15 cellular contexts compared by ENCODE assay signal in the genomic region with DNA sequence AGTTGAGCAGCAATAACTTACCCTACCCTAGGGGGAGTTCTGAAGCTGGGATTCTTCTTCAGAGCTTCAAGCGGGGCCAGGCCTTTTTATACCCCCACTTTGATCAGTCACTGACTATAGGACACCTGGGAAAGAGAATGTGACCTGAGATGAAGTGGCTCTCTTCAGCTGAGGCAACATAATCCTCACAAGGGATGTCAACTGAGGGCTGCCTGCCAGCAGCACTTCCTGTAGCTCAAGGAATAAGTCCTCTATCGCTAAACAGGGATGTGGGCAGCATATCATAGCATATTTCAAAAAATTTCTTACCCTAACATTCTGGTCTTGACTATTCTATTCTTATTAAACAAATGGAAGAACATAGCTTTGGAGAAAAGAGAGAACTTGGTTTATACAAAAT. TPM values are rescaled to one million over a fixed set of nuclear protein-coding genes. Genes with fewer than 3 reads are reported as not detected.
DNase-seq lines count a peak whose midpoint lies in the region; ATAC-seq and TF ChIP-seq lines count a peak whose summit lies in the region.
"Had no signal": no experiment of that assay in that cellular context is flagged by ENCODE, and none has a peak within 500 bp of the region (broad histone marks: within the 10 kb centered on the region; RNA-seq: fewer than 3 reads in every experiment).

No MANE protein-coding gene starts in this region.

- peak; percentile 19 for ATAC-seq in activated CD4-positive, alpha-beta T cell treated with anti-CD3 and anti-CD28 coated beads for 36 hours
- ATAC-seq in mucosa of descending colon, result peak; percentile 16

- H3K4me1 ChIP-seq in mucosa of descending colon (ENCODE audit: low read depth), result no peaks in the 10 kb centered on the region
- no peaks in the 10 kb centered on the region for H3K4me1 ChIP-seq in effector memory CD4-positive, alpha-beta T cell (ENCODE audit: control insufficient read depth, insufficient read depth, low read length, poor library complexity, severe bottlenecking)

- H3K36me3 Mint-ChIP-seq in activated CD4-positive, alpha-beta T cell treated with anti-CD3 and anti-CD28 coated beads for 36 hours (ENCODE audit: low read depth), result peaks cover 24% of the 10 kb centered on the region

- no peaks in the 10 kb centered on the region for H3K9me3 ChIP-seq in mucosa of descending colon
- no peaks in the 10 kb centered on the region for H3K9me3 ChIP-seq in effector memory CD4-positive, alpha-beta T cell (ENCODE audit: control insufficient read depth, low read length)

- intact Hi-C loops in activated CD4-positive, alpha-beta T cell treated with anti-CD3 and anti-CD28 coated beads for 36 hours (cut with DNase I, micrococcal nuclease), result no loop called here
- intact Hi-C loops in mucosa of descending colon (cut with DNase I, micrococcal nuclease), result no loop called here

- H3K4me3 ChIP-seq in choroid plexus epithelial cell (ENCODE audit: low read depth, low read length) (no peak overlapping the region), mucosa of descending colon (no peak overlapping the region)
- H3K4me3 ChIP-seq in effector memory CD4-positive, alpha-beta T cell (ENCODE audit: insufficient read depth, low read depth, low read length, poor library complexity, severe bottlenecking), result no peak overlapping the region
- H3K4me3 ChIP-seq: PC-9 had no signal

- no peak overlapping the region for H3K4me3 Mint-ChIP-seq in activated CD4-positive, alpha-beta T cell treated with anti-CD3 and anti-CD28 coated beads for 36 hours
- H3K4me3 Mint-ChIP-seq: HFFc6 had no signal

- no peak for DNase-seq in activated CD4-positive, alpha-beta T cell treated with anti-CD3 and anti-CD28 coated beads for 36 hours
- DNase-seq in activated CD4-positive, alpha-beta T cell treated with anti-CD3 and anti-CD28 coated beads, Interleukin-2, amount 50 U/mL, for 4 hours, result no peak
- DNase-seq in NCI-H2029 treated with DMSO at 0.1 percent for 48 hours (lab: John Stamatoyannopoulos, UW), result peak; percentile 89
- peak; percentile 19 for DNase-seq in choroid plexus epithelial cell (ENCODE audit: low read depth)
- DNase-seq in mucosa of descending colon, result no peak
- no peak for DNase-seq in anterior cingulate cortex (lab: John Stamatoyannopoulos, UW)
- DNase-seq in effector memory CD4-positive, alpha-beta T cell, result no peak
- DNase-seq in COR-L47 (lab: John Stamatoyannopoulos, UW), result no peak
- DNase-seq: DMS 273 treated with DMSO at 0.1 percent for 48 hours, HFFc6, NCI-H2171, NCI-H748 treated with DMSO at 0.1 percent for 48 hours, PC-9 had no signal

- H3K27ac ChIP-seq in effector memory CD4-positive, alpha-beta T cell (ENCODE audit: insufficient read depth, low read length, poor library complexity, severe bottlenecking), result no peak overlapping the region
- H3K27ac ChIP-seq: C4-2B, KMS-11, PC-9 had no signal

- no peak overlapping the region for H3K27ac Mint-ChIP-seq in activated CD4-positive, alpha-beta T cell treated with anti-CD3 and anti-CD28 coated beads for 36 hours
- H3K27ac Mint-ChIP-seq: HFFc6 had no signal

- CTCF ChIA-PET in activated CD4-positive, alpha-beta T cell treated with anti-CD3 and anti-CD28 coated beads for 36 hours (lab: Charles Lee), result interaction anchor here (0.5 to 2.6 kb wide), 7 partner anchors 10 to 59 kb away, joined by 3 to 7 read pairs (median 3); no protein-coding TSS in a partner anchor

- POLR2A ChIA-PET in activated CD4-positive, alpha-beta T cell treated with anti-CD3 and anti-CD28 coated beads for 36 hours (lab: Charles Lee), result no interaction called here

- no peak for TF ChIP-seq CTCF in choroid plexus epithelial cell (conservative IDR thresholded peaks at IDR 0.05; ENCODE audit: low read depth, low read length)
- TF ChIP-seq CTCF in mucosa of descending colon (IDR thresholded peaks at IDR 0.05), result no peak

- no peaks in the 10 kb centered on the region for H3K9me3 Mint-ChIP-seq in activated CD4-positive, alpha-beta T cell treated with anti-CD3 and anti-CD28 coated beads for 36 hours (ENCODE audit: low read depth)
- H3K9me3 Mint-ChIP-seq: HFFc6 had no signal

- no peaks in the 10 kb centered on the region for H3K27me3 ChIP-seq in effector memory CD4-positive, alpha-beta T cell (replicated peaks; ENCODE audit: control insufficient read depth, insufficient read depth, low read length, poor library complexity, severe bottlenecking)

- H3K27me3 Mint-ChIP-seq in activated CD4-positive, alpha-beta T cell treated with anti-CD3 and anti-CD28 coated beads for 36 hours, result no peaks in the 10 kb centered on the region

- no peaks in the 10 kb centered on the region for H3K4me1 Mint-ChIP-seq in activated CD4-positive, alpha-beta T cell treated with anti-CD3 and anti-CD28 coated beads for 36 hours

- peaks cover 3% of the 10 kb centered on the region for H3K36me3 ChIP-seq in mucosa of descending colon (ENCODE audit: low read depth)
- H3K36me3 ChIP-seq in effector memory CD4-positive, alpha-beta T cell (ENCODE audit: control insufficient read depth, insufficient read depth, low read length), result no peaks in the 10 kb centered on the region

RNA-seq across cellular contexts. Expression of a gene that starts 17.4 kb away (rescaled TPM):
- 1 to 10 TPM; 6.5 to 7.8 TPM for total RNA-seq in activated CD4-positive, alpha-beta T cell treated with anti-CD3 and anti-CD28 coated beads for 36 hours
- 1,000 to 10,000 TPM in 2 of 3 donors, 100 to 1,000 TPM in 1; 488 to 1,705 (median 1,380) TPM for total RNA-seq in mucosa of descending colon

RNA-seq across cellular contexts. Expression of a gene that starts 45.0 kb away (rescaled TPM):
- total RNA-seq in activated CD4-positive, alpha-beta T cell treated with anti-CD3 and anti-CD28 coated beads for 36 hours, result 100 to 1,000 TPM in 1 of 2 experiments, 10 to 100 TPM in 1; 97.4 to 100 TPM
- total RNA-seq in mucosa of descending colon, result 10 to 100 TPM in 1 of 3 donors, 1 to 10 TPM in 2; 2.0 to 13.7 (median 3.3) TPM

Comparison
In these comparisons a context has a peak if more than half of its experiments do, and no peak if none do; other contexts are left out.
1. DNase-seq: peak in NCI-H2029 treated with DMSO at 0.1 percent for 48 hours (single experiment) and choroid plexus epithelial cell (single experiment); none in activated CD4-positive, alpha-beta T cell treated with anti-CD3 and anti-CD28 coated beads for 36 hours (single experiment), activated CD4-positive, alpha-beta T cell treated with anti-CD3 and anti-CD28 coated beads, Interleukin-2, amount 50 U/mL, for 4 hours (0 of 2), mucosa of descending colon (0 of 3), anterior cingulate cortex (0 of 58), effector memory CD4-positive, alpha-beta T cell (0 of 3) and COR-L47 (single experiment).
2. RNA of a gene that starts 17.4 kb away (total RNA-seq): 488 to 1,705 TPM in mucosa of descending colon; 6.5 to 7.8 TPM in activated CD4-positive, alpha-beta T cell treated with anti-CD3 and anti-CD28 coated beads for 36 hours; every median in the first group is over 10 times any median in the second.
3. RNA of a gene that starts 45.0 kb away (total RNA-seq): 97.4 to 100 TPM in activated CD4-positive, alpha-beta T cell treated with anti-CD3 and anti-CD28 coated beads for 36 hours; 2.0 to 13.7 TPM in mucosa of descending colon; every median in the first group is over 4 times any median in the second.